24 cellular contexts compared by ENCODE assay signal in the genomic region with DNA sequence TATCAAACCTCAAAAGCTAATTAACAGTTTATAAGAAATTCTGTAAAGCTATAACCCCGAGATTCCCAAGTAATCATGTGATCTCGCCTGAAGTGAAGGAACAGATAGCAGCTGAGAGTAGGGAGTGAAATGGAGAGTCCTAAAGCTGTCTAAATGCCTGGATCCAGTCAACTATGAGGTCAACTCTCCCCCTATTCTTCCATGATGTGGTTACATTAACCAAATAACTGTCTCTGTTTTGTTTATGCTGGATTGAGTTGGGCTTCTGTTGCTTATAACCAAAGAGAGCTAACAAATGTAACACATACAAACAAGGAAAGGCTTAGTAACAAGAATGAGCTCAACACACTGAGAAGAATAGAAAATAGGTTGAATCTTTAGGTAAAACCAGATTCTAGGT. TPM values are rescaled to one million over a fixed set of nuclear protein-coding genes. Genes with fewer than 3 reads are reported as not detected.
"Had no signal": no experiment of that assay in that cellular context is flagged by ENCODE, and none has a peak within 500 bp of the region (broad histone marks: within the 10 kb centered on the region; RNA-seq: fewer than 3 reads in every experiment).

No MANE protein-coding gene starts in this region.

- DNase-seq: hippocampal formation; kidney glomerular epithelial cell; left cardiac atrium; left lung; lower lobe of right lung; mammary epithelial cell; mesendoderm; naive B cell; natural killer cell; ovary; right lobe of liver; stimulated activated CD4-positive, alpha-beta T cell treated with anti-CD3 and anti-CD28 coated beads, Interleukin-1b, Interleukin-23, amount 100 ng/mL, for 48 hours; stimulated activated CD4-positive, alpha-beta T cell treated with anti-CD3 and anti-CD28 coated beads, Interleukin-2, amount 100 ng/mL, for 48 hours; stimulated activated CD4-positive, alpha-beta T cell treated with anti-CD3 and anti-CD28 coated beads, Interleukin-4, amount 100 ng/mL, for 4 hours; stimulated activated CD8-positive, alpha-beta memory T cell treated with anti-CD3 and anti-CD28 coated beads, Interleukin-4, amount 100 ng/mL, for 48 hours; stimulated activated naive CD4-positive, alpha-beta T cell treated with Interleukin-2 at 50 U/mL for 16 hours; stimulated activated naive CD8-positive, alpha-beta T cell treated with anti-CD3 and anti-CD28 coated beads, Interleukin-15, amount 100 ng/mL, for 72 hours; substantia nigra; upper lobe of left lung had no signal

- ATAC-seq: left cardiac atrium; left lung; lower lobe of right lung; natural killer cell; right lobe of liver; stimulated activated memory B cell treated with anti-CD40 and anti-IgM and Interleukin-4, amounts not matched to agents 10 μg/mL and 1 μg/mL and 100 μg/mL, for 72 hours; stimulated activated naive CD8-positive, alpha-beta T cell treated with anti-CD3 and anti-CD28 coated beads, Interleukin-15, amount 100 ng/mL, for 72 hours had no signal

- H3K4me2 ChIP-seq: smooth muscle cell had no signal

- H3K27me3 ChIP-seq: left lung, ovary, right atrium auricular region, right lobe of liver, tibial nerve, upper lobe of left lung, vagina had no signal

- H3K9me3 ChIP-seq: left lung, lower lobe of right lung, ovary, right atrium auricular region, right lobe of liver, tibial nerve, upper lobe of left lung, vagina had no signal

- H3K4me1 ChIP-seq: left lung, lower lobe of right lung, right atrium auricular region, right lobe of liver, tibial nerve, upper lobe of left lung, vagina had no signal

- H3K27ac ChIP-seq: left lung, lower lobe of right lung, ovary, right atrium auricular region, right lobe of liver, tibial nerve, upper lobe of left lung, vagina had no signal

- H3K4me3 ChIP-seq: left lung, lower lobe of right lung, ovary, right atrium auricular region, right lobe of liver, smooth muscle cell, tibial nerve, upper lobe of left lung, vagina had no signal

- H3K36me3 ChIP-seq: left lung, lower lobe of right lung, ovary, right atrium auricular region, right lobe of liver, upper lobe of left lung, vagina had no signal

RNA-seq across cellular contexts. Expression of a gene that starts 41.6 kb away (rescaled TPM):
- total RNA-seq: smooth muscle cell had no signal
- polyA plus RNA-seq: smooth muscle cell had no signal
